ENCODE assay signal across 8 cellular contexts in genomic region chr4:141220271-141220654, GRCh38. TPM values are rescaled to one million over a fixed set of nuclear protein-coding genes. Genes with fewer than 3 reads are reported as not detected.
A peak's percentile ranks its signal among the peaks of the same experiment; 100 is the strongest.
DNase-seq lines count a peak whose midpoint lies in the region; TF ChIP-seq lines count a peak whose summit lies in the region.

No MANE protein-coding gene starts in this region.

- H3K79me2 ChIP-seq in GM23248 (ENCODE audit: insufficient read depth) (peaks cover 45% of the 10 kb centered on the region), OCI-LY1 (ENCODE audit: insufficient read depth, low read length) (peaks cover 33% of the 10 kb centered on the region), trophoblast cell (ENCODE audit: control insufficient read depth, insufficient read depth, low read length, poor library complexity) (peaks cover 4% of the 10 kb centered on the region)

- H3K4ac ChIP-seq in trophoblast cell (ENCODE audit: low read depth, low read length): no peak overlapping the region

- peak overlapping the region; percentile 98 for H4K8ac ChIP-seq in trophoblast cell (ENCODE audit: low read depth, low read length)

- H3K27ac ChIP-seq in GM23248: no peak overlapping the region; the same call in 1 of the 2 replicates
- no peak overlapping the region for H3K27ac ChIP-seq in OCI-LY1 (ENCODE audit: low read depth, low read length, poor library complexity, severe bottlenecking)
- H3K27ac ChIP-seq in trophoblast cell (ENCODE audit: low read depth, low read length): no peak overlapping the region

- peaks cover 19% of the 10 kb centered on the region for H3K36me3 ChIP-seq in GM23248 (ENCODE audit: low read depth)
- peaks cover 29% of the 10 kb centered on the region for H3K36me3 ChIP-seq in OCI-LY1 (ENCODE audit: insufficient read depth, low read length)
- peaks cover 0 to 2% of the 10 kb centered on the region in 2 experiments for H3K36me3 ChIP-seq in trophoblast cell (ENCODE audit: control insufficient read depth in 1 of 2, insufficient read depth in 2 of 2, low read length in 2 of 2)

- no peak overlapping the region for H3K18ac ChIP-seq in trophoblast cell (ENCODE audit: low read length)

- no peaks in the 10 kb centered on the region for H3K9me2 ChIP-seq in GM23248 (ENCODE audit: insufficient read depth)
- H3K9me2 ChIP-seq in OCI-LY1 (ENCODE audit: low read depth, low read length): no peaks in the 10 kb centered on the region

- H3K36me3 Mint-ChIP-seq in Calu3 (ENCODE audit: insufficient read depth, unreplicated experiment): peaks cover 21% of the 10 kb centered on the region

- H4K91ac ChIP-seq in trophoblast cell (ENCODE audit: low read depth, low read length): no peak overlapping the region

- H3K4me3 Mint-ChIP-seq in Calu3 (ENCODE audit: low read depth, unreplicated experiment): peak overlapping the region; percentile 78

- H3K4me1 ChIP-seq in GM23248 (ENCODE audit: insufficient read depth): peaks cover 16% of the 10 kb centered on the region
- peaks cover 15% of the 10 kb centered on the region for H3K4me1 ChIP-seq in OCI-LY1 (ENCODE audit: insufficient read depth, low read length, severe bottlenecking)
- peaks cover 0 to 3% of the 10 kb centered on the region in 2 experiments for H3K4me1 ChIP-seq in trophoblast cell (ENCODE audit: control insufficient read depth in 1 of 2, insufficient read depth in 2 of 2, low read length in 2 of 2)

- no peak overlapping the region for H3K14ac ChIP-seq in trophoblast cell (ENCODE audit: low read length)

- H3K4me3 ChIP-seq in GM23248 (peak overlapping the region; percentile 90), OCI-LY1 (ENCODE audit: low read depth, low read length, poor library complexity, severe bottlenecking) (peak overlapping the region; percentile 90), fibroblast of pulmonary artery (replicated peaks; ENCODE audit: low read depth, low read length) (peak overlapping the region; percentile 92), trophoblast cell (ENCODE audit: low read depth, low read length) (no peak overlapping the region)

- H2AK5ac ChIP-seq in trophoblast cell (ENCODE audit: low read length): no peak overlapping the region

- peaks cover 12% of the 10 kb centered on the region for H3K4me1 Mint-ChIP-seq in Calu3 (ENCODE audit: low read depth, unreplicated experiment)

- H3K4me2 ChIP-seq in GM23248 (ENCODE audit: unreplicated experiment) (peak overlapping the region; percentile 92), OCI-LY1 (ENCODE audit: low read length) (peak overlapping the region; percentile 82), trophoblast cell (ENCODE audit: low read length) (peak overlapping the region; percentile 28)

- H3K27ac Mint-ChIP-seq in Calu3 (ENCODE audit: unreplicated experiment): peak overlapping the region; percentile 70

- intact Hi-C loops in Calu3 (cut with micrococcal nuclease; ENCODE audit: unreplicated experiment): no loop called here

- WGBS in GM23248 (ENCODE audit: low coverage in 1 of 2, low lambda C conversion rate in 2 of 2, missing lambda C conversion rate in 2 of 2), 2 experiments: 73% methylated on average over 7 of the region's 7 CpGs
- no CpG with 5 or more reads among the region's 7 CpGs for WGBS in trophoblast cell (ENCODE audit: extremely low coverage, insufficient coverage, insufficient read length)

- in situ Hi-C loops in GM23248 (cut with MboI): no loop called here

- H3K27me3 ChIP-seq in GM23248 (replicated peaks; ENCODE audit: insufficient read depth): no peaks in the 10 kb centered on the region
- H3K27me3 ChIP-seq in OCI-LY1 (ENCODE audit: insufficient read depth, low read length): no peaks in the 10 kb centered on the region
- no peaks in the 10 kb centered on the region for H3K27me3 ChIP-seq in trophoblast cell (ENCODE audit: insufficient read depth, low read length)

- CTCF ChIA-PET in Calu3 (lab: Charles Lee): no interaction called here

- no peak for DNase-seq in Calu3
- DNase-seq in GM23248: peak; percentile 12
- DNase-seq in fibroblast of pulmonary artery (ENCODE audit: low read depth): no peak
- DNase-seq in trophoblast cell: peak; percentile 7 to 65
- DNase-seq in hippocampal formation (lab: John Stamatoyannopoulos, UW): no peak
- DNase-seq in NK-92 (lab: John Stamatoyannopoulos, UW; ENCODE audit: unreplicated experiment): no peak
- no peak for DNase-seq in stimulated activated CD4-positive, alpha-beta T cell treated with anti-CD3 and anti-CD28 coated beads, Interleukin-12 subunit alpha, Interleukin-12 subunit beta, amount 100 ng/mL, for 4 hours

- peak overlapping the region; percentile 86 for H4K12ac ChIP-seq in trophoblast cell (ENCODE audit: low read depth, low read length)

- no peak overlapping the region for H2BK12ac ChIP-seq in trophoblast cell (ENCODE audit: low read length)

- no peak overlapping the region for H3K9ac ChIP-seq in GM23248
- H3K9ac ChIP-seq in OCI-LY1 (ENCODE audit: low read length): no peak overlapping the region
- H3K9ac ChIP-seq in trophoblast cell (ENCODE audit: low read length): no peak overlapping the region

- H3K9me3 Mint-ChIP-seq in Calu3 (ENCODE audit: low read depth, unreplicated experiment): no peaks in the 10 kb centered on the region

- H3K79me1 ChIP-seq in trophoblast cell (ENCODE audit: low read length): peaks cover 5% of the 10 kb centered on the region

- H2BK5ac ChIP-seq in trophoblast cell (ENCODE audit: low read depth, low read length, poor library complexity): no peak overlapping the region

- no peak overlapping the region for H3K23ac ChIP-seq in trophoblast cell (ENCODE audit: low read length)

- no peaks in the 10 kb centered on the region for H3K27me3 Mint-ChIP-seq in Calu3 (ENCODE audit: unreplicated experiment)

- no peaks in the 10 kb centered on the region for H3F3A ChIP-seq in GM23248 (ENCODE audit: insufficient read depth)
- H3F3A ChIP-seq in OCI-LY1 (ENCODE audit: insufficient read depth, low read length): no peaks in the 10 kb centered on the region

- H3K9me3 ChIP-seq in GM23248 (ENCODE audit: low read depth) (no peaks in the 10 kb centered on the region), OCI-LY1 (ENCODE audit: low read length) (no peaks in the 10 kb centered on the region), trophoblast cell (ENCODE audit: insufficient read depth, low read depth, low read length) (no peaks in the 10 kb centered on the region)

- no peak overlapping the region for H2BK120ac ChIP-seq in trophoblast cell (ENCODE audit: insufficient read depth, low read length, poor library complexity)

- no TSS peak for BruUV-seq in Calu3 (replicated peaks; lab: Mats Ljungman, UMichigan)

- peak overlapping the region; percentile 98 for H2AFZ ChIP-seq in GM23248
- H2AFZ ChIP-seq in OCI-LY1 (ENCODE audit: low read length): peak overlapping the region; percentile 73
- peak overlapping the region; percentile 80 for H2AFZ ChIP-seq in trophoblast cell (ENCODE audit: insufficient read depth, low read length, poor library complexity)

- no peak for TF ChIP-seq CTCF in Calu3 (IDR thresholded peaks at IDR 0.05; ENCODE audit: unreplicated experiment)
- TF ChIP-seq CTCF in OCI-LY1 (IDR thresholded peaks at IDR 0.05; ENCODE audit: low read length): no peak
- no peak for TF ChIP-seq CTCF in fibroblast of pulmonary artery (IDR thresholded peaks at IDR 0.05; ENCODE audit: low read length, missing control alignments)

- H4K20me1 ChIP-seq in GM23248 (ENCODE audit: insufficient read depth) (no peaks in the 10 kb centered on the region), OCI-LY1 (ENCODE audit: insufficient read depth, low read length) (no peaks in the 10 kb centered on the region)

RNA-seq across cellular contexts. Expression of gene ZNF330, which starts 0.4 kb away (rescaled TPM):
- total RNA-seq in Calu3 (2022): 18.6 and 20.0 TPM in 2 replicates
- total RNA-seq in GM23248 (2014; rRNA removed; shearing (Covaris generic)): 24.8 and 28.9 TPM in 2 replicates
- polyA plus RNA-seq in GM23248 (2016; fragmentation: Nextera tagmentation; extraction: Ambion mirVana): 33.2 and 36.1 TPM in 2 replicates
- polyA plus RNA-seq in trophoblast cell (2013): 26.1 and 26.3 TPM in 2 replicates

Comparison
In these comparisons a context has a peak if more than half of its experiments do, and no peak if none do; other contexts are left out.
1. DNase-seq: peak in GM23248 (single experiment) and trophoblast cell (2 of 2); none in Calu3 (single experiment), fibroblast of pulmonary artery (single experiment), hippocampal formation (0 of 2), NK-92 (single experiment) and stimulated activated CD4-positive, alpha-beta T cell treated with anti-CD3 and anti-CD28 coated beads, Interleukin-12 subunit alpha, Interleukin-12 subunit beta, amount 100 ng/mL, for 4 hours (single experiment).
2. H3K4me2 ChIP-seq: peak in every context shown above with its lines; median percentile 92 in GM23248; 82 in OCI-LY1; 28 in trophoblast cell.
3. Peak in every context shown above with its lines, with median percentiles within 50 percentile points of each other: H2AFZ ChIP-seq.